In genomic region chr2:96069878-96070277, GRCh38 we compare ENCODE assay signal across 7 cellular contexts. TPM values are rescaled to one million over a fixed set of nuclear protein-coding genes. Genes with fewer than 3 reads are reported as not detected.
"Had no signal": no experiment of that assay in that cellular context is flagged by ENCODE, and none has a peak within 500 bp of the region (broad histone marks: within the 10 kb centered on the region; RNA-seq: fewer than 3 reads in every experiment).

No MANE protein-coding gene starts in this region.

RNA-seq across cellular contexts. Expression of gene GPAT2, which starts 35.2 kb away (rescaled TPM):
- total RNA-seq: mesothelial cell of epicardium, myocyte had no signal

RNA-seq across cellular contexts. Expression of gene ADRA2B, which starts 46.5 kb away (rescaled TPM):
- total RNA-seq: esophagus mucosa, glomerular endothelial cell, lung microvascular endothelial cell, myocyte had no signal
- polyA plus RNA-seq: keratinocyte; naive thymus-derived CD8-positive, alpha-beta T cell had no signal
